Comparison of ENCODE assay signal across 24 cellular contexts in genomic region chrX:110268395-110268794, GRCh38. TPM values are rescaled to one million over a fixed set of nuclear protein-coding genes. Genes with fewer than 3 reads are reported as not detected.
DNase-seq lines count a peak whose midpoint lies in the region; ATAC-seq and TF ChIP-seq lines count a peak whose summit lies in the region.
"Had no signal": no experiment of that assay in that cellular context is flagged by ENCODE, and none has a peak within 500 bp of the region (broad histone marks: within the 10 kb centered on the region; RNA-seq: fewer than 3 reads in every experiment).

No MANE protein-coding gene starts in this region.

- CTCF ChIA-PET in T-cell (lab: Charles Lee): interaction anchor here in 1 of 2 donors (1.0 kb wide), 1 partner anchor 39 kb away, joined by 3 read pairs; no protein-coding TSS in a partner anchor

- H3K4me1 Mint-ChIP-seq in activated naive CD8-positive, alpha-beta T cell (ENCODE audit: low read depth): peaks cover 44% of the 10 kb centered on the region
- H3K4me1 Mint-ChIP-seq in activated naive CD8-positive, alpha-beta T cell treated with anti-CD3 and anti-CD28 coated beads for 36 hours: peaks cover 22% of the 10 kb centered on the region
- H3K4me1 Mint-ChIP-seq in T-cell: peaks cover 25 to 62% (median 49%) of the 10 kb centered on the region in 3 donors
- H3K4me1 Mint-ChIP-seq in type B pancreatic cell (ENCODE audit: unreplicated experiment): peaks cover 12% of the 10 kb centered on the region

- H3K9me3 ChIP-seq in effector memory CD4-positive, alpha-beta T cell (ENCODE audit: control insufficient read depth, low read length): no peaks in the 10 kb centered on the region
- H3K9me3 ChIP-seq: heart right ventricle, neutrophil, right lobe of liver had no signal

- no peaks in the 10 kb centered on the region for H3K36me3 ChIP-seq in effector memory CD4-positive, alpha-beta T cell (ENCODE audit: control insufficient read depth, insufficient read depth, low read length)
- H3K36me3 ChIP-seq: heart right ventricle, neutrophil, right lobe of liver had no signal

- no peak for ATAC-seq in T-cell (replicated peaks in 1 of 4)
- ATAC-seq in GM18861 (IDR thresholded peaks at IDR 0.05; ENCODE audit: unreplicated experiment): no peak
- ATAC-seq: esophagus mucosa; foreskin keratinocyte; stimulated activated naive B cell treated with anti-CD40 and anti-IgM and Interleukin-4, amounts not matched to agents 10 μg/mL and 1 μg/mL and 100 μg/mL, for 72 hours had no signal

- no peak for DNase-seq in activated naive CD8-positive, alpha-beta T cell treated with anti-CD3 and anti-CD28 coated beads for 36 hours
- DNase-seq in T-cell (no peak), type B pancreatic cell (ENCODE audit: extremely low spot score, unreplicated experiment) (no peak), DMS153 (lab: John Stamatoyannopoulos, UW) (no peak)
- no peak for DNase-seq in effector memory CD4-positive, alpha-beta T cell
- DNase-seq: activated effector memory CD4-positive, alpha-beta T cell treated with anti-CD3 and anti-CD28 coated beads, Interleukin-2, amount 50 U/mL, for 16 hours; amygdala; C1 segment of cervical spinal cord; cortex of kidney; EL; foreskin keratinocyte; heart right ventricle; NCI-H1694; NCI-H510A; right lobe of liver; stimulated activated CD4-positive, alpha-beta T cell treated with anti-CD3 and anti-CD28 coated beads, Interleukin-12 subunit alpha, Interleukin-12 subunit beta, amount 100 ng/mL, for 4 hours; stimulated activated CD4-positive, alpha-beta T cell treated with anti-CD3 and anti-CD28 coated beads, Interleukin-4, amount 100 ng/mL, for 4 hours; stimulated activated naive B cell treated with anti-CD40 and anti-IgM and Interleukin-4, amounts not matched to agents 10 μg/mL and 1 μg/mL and 100 μg/mL, for 72 hours had no signal

- peak overlapping the region; percentile 33 for H3K27ac ChIP-seq in effector memory CD4-positive, alpha-beta T cell (ENCODE audit: insufficient read depth, low read length, poor library complexity, severe bottlenecking)
- H3K27ac ChIP-seq: foreskin keratinocyte, neutrophil, right lobe of liver, SK-N-MC had no signal

- H3K27ac Mint-ChIP-seq in activated naive CD8-positive, alpha-beta T cell: peak overlapping the region; percentile 22
- H3K27ac Mint-ChIP-seq in activated naive CD8-positive, alpha-beta T cell treated with anti-CD3 and anti-CD28 coated beads for 36 hours: no peak overlapping the region
- H3K27ac Mint-ChIP-seq in T-cell: peak overlapping the region; percentile 81 to 97
- peak overlapping the region; percentile 31 for H3K27ac Mint-ChIP-seq in type B pancreatic cell
- H3K27ac Mint-ChIP-seq: progenitor cell of endocrine pancreas; stimulated activated naive B cell treated with anti-CD40 and anti-IgM and Interleukin-4, amounts not matched to agents 10 μg/mL and 1 μg/mL and 100 μg/mL, for 72 hours had no signal

- no peaks in the 10 kb centered on the region for H3K27me3 ChIP-seq in effector memory CD4-positive, alpha-beta T cell (replicated peaks; ENCODE audit: control insufficient read depth, insufficient read depth, low read length, poor library complexity, severe bottlenecking)
- H3K27me3 ChIP-seq: foreskin keratinocyte, neutrophil, right lobe of liver had no signal

- H3K4me1 ChIP-seq in effector memory CD4-positive, alpha-beta T cell (ENCODE audit: control insufficient read depth, insufficient read depth, low read length, poor library complexity, severe bottlenecking): peaks cover 7% of the 10 kb centered on the region
- H3K4me1 ChIP-seq: right lobe of liver had no signal

- POLR2A ChIA-PET in T-cell (lab: Charles Lee): interaction anchor here in 1 of 2 donors (0.6 to 1.1 kb wide), 2 partner anchors 27 to 50 kb away, joined by 3 read pairs; no protein-coding TSS in a partner anchor

- no peaks in the 10 kb centered on the region for H3K9me3 Mint-ChIP-seq in activated naive CD8-positive, alpha-beta T cell (ENCODE audit: low read depth)
- H3K9me3 Mint-ChIP-seq in activated naive CD8-positive, alpha-beta T cell treated with anti-CD3 and anti-CD28 coated beads for 36 hours: no peaks in the 10 kb centered on the region
- no peaks in the 10 kb centered on the region for H3K9me3 Mint-ChIP-seq in T-cell
- no peaks in the 10 kb centered on the region for H3K9me3 Mint-ChIP-seq in type B pancreatic cell
- H3K9me3 Mint-ChIP-seq: stimulated activated naive B cell treated with anti-CD40 and anti-IgM and Interleukin-4, amounts not matched to agents 10 μg/mL and 1 μg/mL and 100 μg/mL, for 72 hours had no signal

- H3K4me3 Mint-ChIP-seq in activated naive CD8-positive, alpha-beta T cell: no peak overlapping the region
- no peak overlapping the region for H3K4me3 Mint-ChIP-seq in activated naive CD8-positive, alpha-beta T cell treated with anti-CD3 and anti-CD28 coated beads for 36 hours
- H3K4me3 Mint-ChIP-seq in T-cell: peak overlapping the region in 2 of 3 donors; percentile 9 to 65
- no peak overlapping the region for H3K4me3 Mint-ChIP-seq in type B pancreatic cell
- H3K4me3 Mint-ChIP-seq: stimulated activated naive B cell treated with anti-CD40 and anti-IgM and Interleukin-4, amounts not matched to agents 10 μg/mL and 1 μg/mL and 100 μg/mL, for 72 hours had no signal

- no peak for TF ChIP-seq CTCF in type B pancreatic cell (conservative IDR thresholded peaks at IDR 0.05)

- no peaks in the 10 kb centered on the region for H3K27me3 Mint-ChIP-seq in activated naive CD8-positive, alpha-beta T cell
- no peaks in the 10 kb centered on the region for H3K27me3 Mint-ChIP-seq in activated naive CD8-positive, alpha-beta T cell treated with anti-CD3 and anti-CD28 coated beads for 36 hours
- H3K27me3 Mint-ChIP-seq in T-cell: no peaks in the 10 kb centered on the region
- no peaks in the 10 kb centered on the region for H3K27me3 Mint-ChIP-seq in type B pancreatic cell
- H3K27me3 Mint-ChIP-seq: progenitor cell of endocrine pancreas; stimulated activated naive B cell treated with anti-CD40 and anti-IgM and Interleukin-4, amounts not matched to agents 10 μg/mL and 1 μg/mL and 100 μg/mL, for 72 hours had no signal

- H3K36me3 Mint-ChIP-seq in activated naive CD8-positive, alpha-beta T cell: no peaks in the 10 kb centered on the region
- H3K36me3 Mint-ChIP-seq in activated naive CD8-positive, alpha-beta T cell treated with anti-CD3 and anti-CD28 coated beads for 36 hours: peaks cover 7% of the 10 kb centered on the region
- peaks cover 7% of the 10 kb centered on the region for H3K36me3 Mint-ChIP-seq in T-cell
- peaks cover 3% of the 10 kb centered on the region for H3K36me3 Mint-ChIP-seq in type B pancreatic cell

- no peak overlapping the region for H3K4me3 ChIP-seq in effector memory CD4-positive, alpha-beta T cell (ENCODE audit: insufficient read depth, low read depth, low read length, poor library complexity, severe bottlenecking)
- H3K4me3 ChIP-seq: heart right ventricle, right lobe of liver had no signal

RNA-seq across cellular contexts. Expression of gene AMMECR1, which starts 49.5 kb away (rescaled TPM):
- 10 to 100 TPM; 11.6 to 11.8 TPM for total RNA-seq in activated naive CD8-positive, alpha-beta T cell treated with anti-CD3 and anti-CD28 coated beads for 36 hours
- total RNA-seq in T-cell: 10 to 100 TPM; 11.7 to 17.4 (median 12.6) TPM
- 19.1 and 19.3 TPM in 2 replicates for total RNA-seq in type B pancreatic cell (ENCODE audit: low replicate concordance)

Comparison
In these comparisons a context has a peak if more than half of its experiments do, and no peak if none do; other contexts are left out.
1. H3K4me3 Mint-ChIP-seq: peak in T-cell (2 of 3); none in activated naive CD8-positive, alpha-beta T cell (single experiment), activated naive CD8-positive, alpha-beta T cell treated with anti-CD3 and anti-CD28 coated beads for 36 hours (single experiment) and type B pancreatic cell (single experiment).